1 cellular context compared by ENCODE assay signal in the genomic region with DNA sequence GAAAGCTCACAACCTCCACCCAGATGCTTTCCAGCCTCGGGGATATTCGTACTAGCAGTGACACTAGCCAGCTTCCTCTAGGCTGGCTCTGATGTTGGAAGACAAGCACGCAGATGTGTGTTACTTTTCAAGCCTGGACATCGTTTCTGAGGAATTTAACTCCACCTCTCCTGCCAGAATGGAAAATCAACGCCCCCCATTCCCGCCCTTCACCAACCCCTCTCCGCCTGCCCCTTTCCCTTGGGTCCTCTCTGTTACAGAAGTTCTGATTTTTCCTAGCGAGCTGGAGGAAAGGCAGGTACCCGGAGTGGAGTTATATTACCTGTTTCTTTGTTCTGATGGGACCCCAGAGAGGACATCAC.
TF ChIP-seq lines count a peak whose summit lies in the region.

No MANE protein-coding gene starts in this region.

TF ChIP-seq in GM12878, 131 proteins besides CTCF, POLR2A, EP300 and RAD21 (continued from another document):
- TF ChIP-seq, protein P1, sequence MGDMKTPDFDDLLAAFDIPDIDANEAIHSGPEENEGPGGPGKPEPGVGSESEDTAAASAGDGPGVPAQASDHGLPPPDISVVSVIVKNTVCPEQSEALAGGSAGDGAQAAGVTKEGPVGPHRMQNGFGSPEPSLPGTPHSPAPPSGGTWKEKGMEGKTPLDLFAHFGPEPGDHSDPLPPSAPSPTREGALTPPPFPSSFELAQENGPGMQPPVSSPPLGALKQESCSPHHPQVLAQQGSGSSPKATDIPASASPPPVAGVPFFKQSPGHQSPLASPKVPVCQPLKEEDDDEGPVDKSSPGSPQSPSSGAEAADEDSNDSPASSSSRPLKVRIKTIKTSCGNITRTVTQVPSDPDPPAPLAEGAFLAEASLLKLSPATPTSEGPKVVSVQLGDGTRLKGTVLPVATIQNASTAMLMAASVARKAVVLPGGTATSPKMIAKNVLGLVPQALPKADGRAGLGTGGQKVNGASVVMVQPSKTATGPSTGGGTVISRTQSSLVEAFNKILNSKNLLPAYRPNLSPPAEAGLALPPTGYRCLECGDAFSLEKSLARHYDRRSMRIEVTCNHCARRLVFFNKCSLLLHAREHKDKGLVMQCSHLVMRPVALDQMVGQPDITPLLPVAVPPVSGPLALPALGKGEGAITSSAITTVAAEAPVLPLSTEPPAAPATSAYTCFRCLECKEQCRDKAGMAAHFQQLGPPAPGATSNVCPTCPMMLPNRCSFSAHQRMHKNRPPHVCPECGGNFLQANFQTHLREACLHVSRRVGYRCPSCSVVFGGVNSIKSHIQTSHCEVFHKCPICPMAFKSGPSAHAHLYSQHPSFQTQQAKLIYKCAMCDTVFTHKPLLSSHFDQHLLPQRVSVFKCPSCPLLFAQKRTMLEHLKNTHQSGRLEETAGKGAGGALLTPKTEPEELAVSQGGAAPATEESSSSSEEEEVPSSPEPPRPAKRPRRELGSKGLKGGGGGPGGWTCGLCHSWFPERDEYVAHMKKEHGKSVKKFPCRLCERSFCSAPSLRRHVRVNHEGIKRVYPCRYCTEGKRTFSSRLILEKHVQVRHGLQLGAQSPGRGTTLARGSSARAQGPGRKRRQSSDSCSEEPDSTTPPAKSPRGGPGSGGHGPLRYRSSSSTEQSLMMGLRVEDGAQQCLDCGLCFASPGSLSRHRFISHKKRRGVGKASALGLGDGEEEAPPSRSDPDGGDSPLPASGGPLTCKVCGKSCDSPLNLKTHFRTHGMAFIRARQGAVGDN (IDR thresholded peaks at IDR 0.05), result no peak
- TF ChIP-seq CHD1 (IDR thresholded peaks at IDR 0.05; ENCODE audit: low read depth, low read length), result no peak
- TF ChIP-seq, protein P2, sequence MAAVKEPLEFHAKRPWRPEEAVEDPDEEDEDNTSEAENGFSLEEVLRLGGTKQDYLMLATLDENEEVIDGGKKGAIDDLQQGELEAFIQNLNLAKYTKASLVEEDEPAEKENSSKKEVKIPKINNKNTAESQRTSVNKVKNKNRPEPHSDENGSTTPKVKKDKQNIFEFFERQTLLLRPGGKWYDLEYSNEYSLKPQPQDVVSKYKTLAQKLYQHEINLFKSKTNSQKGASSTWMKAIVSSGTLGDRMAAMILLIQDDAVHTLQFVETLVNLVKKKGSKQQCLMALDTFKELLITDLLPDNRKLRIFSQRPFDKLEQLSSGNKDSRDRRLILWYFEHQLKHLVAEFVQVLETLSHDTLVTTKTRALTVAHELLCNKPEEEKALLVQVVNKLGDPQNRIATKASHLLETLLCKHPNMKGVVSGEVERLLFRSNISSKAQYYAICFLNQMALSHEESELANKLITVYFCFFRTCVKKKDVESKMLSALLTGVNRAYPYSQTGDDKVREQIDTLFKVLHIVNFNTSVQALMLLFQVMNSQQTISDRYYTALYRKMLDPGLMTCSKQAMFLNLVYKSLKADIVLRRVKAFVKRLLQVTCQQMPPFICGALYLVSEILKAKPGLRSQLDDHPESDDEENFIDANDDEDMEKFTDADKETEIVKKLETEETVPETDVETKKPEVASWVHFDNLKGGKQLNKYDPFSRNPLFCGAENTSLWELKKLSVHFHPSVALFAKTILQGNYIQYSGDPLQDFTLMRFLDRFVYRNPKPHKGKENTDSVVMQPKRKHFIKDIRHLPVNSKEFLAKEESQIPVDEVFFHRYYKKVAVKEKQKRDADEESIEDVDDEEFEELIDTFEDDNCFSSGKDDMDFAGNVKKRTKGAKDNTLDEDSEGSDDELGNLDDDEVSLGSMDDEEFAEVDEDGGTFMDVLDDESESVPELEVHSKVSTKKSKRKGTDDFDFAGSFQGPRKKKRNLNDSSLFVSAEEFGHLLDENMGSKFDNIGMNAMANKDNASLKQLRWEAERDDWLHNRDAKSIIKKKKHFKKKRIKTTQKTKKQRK (IDR thresholded peaks at IDR 0.05; ENCODE audit: low read depth, low read length), result no peak
- TF ChIP-seq NR2F1 (conservative IDR thresholded peaks at IDR 0.05), result no peak
- TF ChIP-seq MXI1 (IDR thresholded peaks at IDR 0.05; ENCODE audit: low read depth, low read length), result no peak
- TF ChIP-seq CHD2 (IDR thresholded peaks at IDR 0.05; ENCODE audit: borderline replicate concordance, low read depth, low read length), result no peak
- TF ChIP-seq SMARCA5 (IDR thresholded peaks at IDR 0.05), result no peak
- no peak for TF ChIP-seq ELK1 (IDR thresholded peaks at IDR 0.05; ENCODE audit: low read depth, low read length)
- no peak for TF ChIP-seq CHD4 (IDR thresholded peaks at IDR 0.05)
- no peak for TF ChIP-seq ZZZ3 (IDR thresholded peaks at IDR 0.05; ENCODE audit: control insufficient read depth, insufficient read length, low read depth)
- TF ChIP-seq EED (IDR thresholded peaks at IDR 0.05; ENCODE audit: low read depth), result no peak
- TF ChIP-seq IKZF2 (IDR thresholded peaks at IDR 0.05), result peak; percentile 34; a peak in 1 of 4 replicates
- no peak for TF ChIP-seq TAF1 (IDR thresholded peaks at IDR 0.05; ENCODE audit: borderline replicate concordance, low read depth, low read length)
- TF ChIP-seq SMAD5 (IDR thresholded peaks at IDR 0.05; ENCODE audit: low read depth), result 0 out of 2 replicates have a peak, but pooled peaks have one; percentile 44
- no peak for TF ChIP-seq DPF2 (IDR thresholded peaks at IDR 0.05)
- TF ChIP-seq HDAC6 (IDR thresholded peaks at IDR 0.05; ENCODE audit: unreplicated experiment), result no peak
- TF ChIP-seq NKRF (conservative IDR thresholded peaks at IDR 0.05), result peak; percentile 9; the same call in 1 of the 2 replicates
- TF ChIP-seq, protein P3, sequence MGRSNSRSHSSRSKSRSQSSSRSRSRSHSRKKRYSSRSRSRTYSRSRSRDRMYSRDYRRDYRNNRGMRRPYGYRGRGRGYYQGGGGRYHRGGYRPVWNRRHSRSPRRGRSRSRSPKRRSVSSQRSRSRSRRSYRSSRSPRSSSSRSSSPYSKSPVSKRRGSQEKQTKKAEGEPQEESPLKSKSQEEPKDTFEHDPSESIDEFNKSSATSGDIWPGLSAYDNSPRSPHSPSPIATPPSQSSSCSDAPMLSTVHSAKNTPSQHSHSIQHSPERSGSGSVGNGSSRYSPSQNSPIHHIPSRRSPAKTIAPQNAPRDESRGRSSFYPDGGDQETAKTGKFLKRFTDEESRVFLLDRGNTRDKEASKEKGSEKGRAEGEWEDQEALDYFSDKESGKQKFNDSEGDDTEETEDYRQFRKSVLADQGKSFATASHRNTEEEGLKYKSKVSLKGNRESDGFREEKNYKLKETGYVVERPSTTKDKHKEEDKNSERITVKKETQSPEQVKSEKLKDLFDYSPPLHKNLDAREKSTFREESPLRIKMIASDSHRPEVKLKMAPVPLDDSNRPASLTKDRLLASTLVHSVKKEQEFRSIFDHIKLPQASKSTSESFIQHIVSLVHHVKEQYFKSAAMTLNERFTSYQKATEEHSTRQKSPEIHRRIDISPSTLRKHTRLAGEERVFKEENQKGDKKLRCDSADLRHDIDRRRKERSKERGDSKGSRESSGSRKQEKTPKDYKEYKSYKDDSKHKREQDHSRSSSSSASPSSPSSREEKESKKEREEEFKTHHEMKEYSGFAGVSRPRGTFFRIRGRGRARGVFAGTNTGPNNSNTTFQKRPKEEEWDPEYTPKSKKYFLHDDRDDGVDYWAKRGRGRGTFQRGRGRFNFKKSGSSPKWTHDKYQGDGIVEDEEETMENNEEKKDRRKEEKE (IDR thresholded peaks at IDR 0.05), result no peak
- no peak for TF ChIP-seq ZBED1 (IDR thresholded peaks at IDR 0.05; ENCODE audit: borderline replicate concordance)
- TF ChIP-seq MLLT1 (IDR thresholded peaks at IDR 0.05), result no peak
- TF ChIP-seq EGR1 (IDR thresholded peaks at IDR 0.05; ENCODE audit: borderline replicate concordance in 1 of 2, low read depth in 2 of 2, low read length in 2 of 2), result no peak
- TF ChIP-seq, protein P4, sequence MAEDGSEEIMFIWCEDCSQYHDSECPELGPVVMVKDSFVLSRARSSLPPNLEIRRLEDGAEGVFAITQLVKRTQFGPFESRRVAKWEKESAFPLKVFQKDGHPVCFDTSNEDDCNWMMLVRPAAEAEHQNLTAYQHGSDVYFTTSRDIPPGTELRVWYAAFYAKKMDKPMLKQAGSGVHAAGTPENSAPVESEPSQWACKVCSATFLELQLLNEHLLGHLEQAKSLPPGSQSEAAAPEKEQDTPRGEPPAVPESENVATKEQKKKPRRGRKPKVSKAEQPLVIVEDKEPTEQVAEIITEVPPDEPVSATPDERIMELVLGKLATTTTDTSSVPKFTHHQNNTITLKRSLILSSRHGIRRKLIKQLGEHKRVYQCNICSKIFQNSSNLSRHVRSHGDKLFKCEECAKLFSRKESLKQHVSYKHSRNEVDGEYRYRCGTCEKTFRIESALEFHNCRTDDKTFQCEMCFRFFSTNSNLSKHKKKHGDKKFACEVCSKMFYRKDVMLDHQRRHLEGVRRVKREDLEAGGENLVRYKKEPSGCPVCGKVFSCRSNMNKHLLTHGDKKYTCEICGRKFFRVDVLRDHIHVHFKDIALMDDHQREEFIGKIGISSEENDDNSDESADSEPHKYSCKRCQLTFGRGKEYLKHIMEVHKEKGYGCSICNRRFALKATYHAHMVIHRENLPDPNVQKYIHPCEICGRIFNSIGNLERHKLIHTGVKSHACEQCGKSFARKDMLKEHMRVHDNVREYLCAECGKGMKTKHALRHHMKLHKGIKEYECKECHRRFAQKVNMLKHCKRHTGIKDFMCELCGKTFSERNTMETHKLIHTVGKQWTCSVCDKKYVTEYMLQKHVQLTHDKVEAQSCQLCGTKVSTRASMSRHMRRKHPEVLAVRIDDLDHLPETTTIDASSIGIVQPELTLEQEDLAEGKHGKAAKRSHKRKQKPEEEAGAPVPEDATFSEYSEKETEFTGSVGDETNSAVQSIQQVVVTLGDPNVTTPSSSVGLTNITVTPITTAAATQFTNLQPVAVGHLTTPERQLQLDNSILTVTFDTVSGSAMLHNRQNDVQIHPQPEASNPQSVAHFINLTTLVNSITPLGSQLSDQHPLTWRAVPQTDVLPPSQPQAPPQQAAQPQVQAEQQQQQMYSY (CRISPR knock-in tag; IDR thresholded peaks at IDR 0.05), result no peak
- TF ChIP-seq ZNF384 (IDR thresholded peaks at IDR 0.05; ENCODE audit: borderline replicate concordance, low read depth, low read length), result no peak
- TF ChIP-seq KLF5 (IDR thresholded peaks at IDR 0.05; ENCODE audit: partially characterized antibody), result no peak
TF ChIP-seq in GM12878: peak in this region for 3.
